Comparison of ENCODE assay signal across 26 cellular contexts in genomic region chr4:8349664-8350225, GRCh38.
DNase-seq lines count a peak whose midpoint lies in the region; ATAC-seq, FAIRE-seq and TF ChIP-seq lines count a peak whose summit lies in the region.
"Had no signal": no experiment of that assay in that cellular context is flagged by ENCODE, and none has a peak within 500 bp of the region (broad histone marks: within the 10 kb centered on the region; RNA-seq: fewer than 3 reads in every experiment).

No MANE protein-coding gene starts in this region.

- TF ChIP-seq RAD21 in K562 (CRISPR knock-in tag; conservative IDR thresholded peaks at IDR 0.05 in 1 of 2, IDR thresholded peaks at IDR 0.05 in 1 of 2): no peak

- no peaks in the 10 kb centered on the region for H3K79me2 ChIP-seq in K562 (ENCODE audit: control insufficient read depth, insufficient read depth, low read length)

- peaks cover 14% of the 10 kb centered on the region for H3K27me3 Mint-ChIP-seq in nephron (ENCODE audit: low read depth)
- H3K27me3 Mint-ChIP-seq in type B pancreatic cell: no peaks in the 10 kb centered on the region
- peaks cover 3% of the 10 kb centered on the region for H3K27me3 Mint-ChIP-seq in activated naive CD4-positive, alpha-beta T cell treated with anti-CD3 and anti-CD28 coated beads for 36 hours (ENCODE audit: low read depth)

- H3K27me3 ChIP-seq in K562 (ENCODE audit: control insufficient read depth in 2 of 2, insufficient read depth in 2 of 2, low read length in 2 of 2): peaks cover 0 to 70% of the 10 kb centered on the region in 2 experiments; a peak in 4 of 5 replicates
- no peaks in the 10 kb centered on the region for H3K27me3 ChIP-seq in thyroid gland

- no peak for ATAC-seq in K562
- ATAC-seq: CD8-positive, alpha-beta T cell; GM23338 had no signal

- no peak overlapping the region for H2AFZ ChIP-seq in K562 (ENCODE audit: low read depth, low read length)
- H2AFZ ChIP-seq: GM23338, PC-9 had no signal

- DNase-seq in activated effector memory CD4-positive, alpha-beta T cell treated with anti-CD3 and anti-CD28 coated beads, Interleukin-2, amount 50 U/mL, for 16 hours: peak; percentile 12
- no peak for DNase-seq in activated effector memory CD4-positive, alpha-beta T cell treated with Interleukin-2 at 50 U/mL for 16 hours
- DNase-seq in K562 (ENCODE audit: extremely low read depth in 1 of 4, low spot score in 3 of 4) (no peak), type B pancreatic cell (ENCODE audit: extremely low spot score, unreplicated experiment) (peak; percentile 54), thyroid gland (no peak), amniotic stem cell (lab: John Stamatoyannopoulos, UW) (no peak)
- no peak for DNase-seq in activated naive CD4-positive, alpha-beta T cell treated with anti-CD3 and anti-CD28 coated beads for 36 hours
- DNase-seq: 8988T; CD8-positive, alpha-beta T cell; DMS153; HCEC 1CT; KG1; NCI-H1092; NCI-H1436; NCI-H187 treated with DMSO at 0.1 percent for 48 hours; NCI-H226; NCI-H510A treated with DMSO at 0.1 percent for 48 hours; NCI-H748 treated with DMSO at 0.1 percent for 48 hours; PC-9; RPMI8226; SIG-M5; SK-N-SH had no signal

- H3K27ac Mint-ChIP-seq in nephron: peak overlapping the region in 2 of 3 experiments; percentile 57 to 97
- no peak overlapping the region for H3K27ac Mint-ChIP-seq in type B pancreatic cell
- H3K27ac Mint-ChIP-seq in activated naive CD4-positive, alpha-beta T cell treated with anti-CD3 and anti-CD28 coated beads for 36 hours: no peak overlapping the region
- H3K27ac Mint-ChIP-seq: CD8-positive, alpha-beta T cell; GM23338 had no signal

- 1% methylated on average over 7 of the region's 7 CpGs for WGBS in K562 (ENCODE audit: insufficient coverage, low coverage, missing lambda C conversion rate)
- WGBS in thyroid gland, 2 donors: 85 to 88% methylated on average over 7 of the region's 7 CpGs

- H3K9me1 ChIP-seq in K562 (ENCODE audit: control insufficient read depth, insufficient read depth, low read length): no peaks in the 10 kb centered on the region

- H3K4me2 ChIP-seq in K562 (ENCODE audit: insufficient read depth, low read length): no peak overlapping the region
- H3K4me2 ChIP-seq: GM23338, PC-9, SK-N-SH had no signal

- FAIRE-seq in K562 (lab: Jason Lieb, UNC): no peak
- FAIRE-seq: GM12891 had no signal

- H3K36me3 ChIP-seq in K562 (ENCODE audit: control insufficient read depth, insufficient read depth, low read length) (no peaks in the 10 kb centered on the region), thyroid gland (no peaks in the 10 kb centered on the region)
- H3K36me3 ChIP-seq: BLaER1 treated with 17β-estradiol and CSF1 and Interleukin-3, amounts not matched to agents 10 nM and 100 nM had no signal

- H3K4me1 Mint-ChIP-seq in nephron (peaks cover 28% of the 10 kb centered on the region), type B pancreatic cell (ENCODE audit: unreplicated experiment) (peaks cover 13% of the 10 kb centered on the region)
- H3K4me1 Mint-ChIP-seq in activated naive CD4-positive, alpha-beta T cell treated with anti-CD3 and anti-CD28 coated beads for 36 hours (ENCODE audit: low read depth): no peaks in the 10 kb centered on the region

- POLR2A ChIA-PET in K562 (lab: Yijun Ruan, JAX): interaction anchor here (1.2 kb wide), 1 partner anchor 9 kb away, joined by 3 read pairs; no protein-coding TSS in a partner anchor

- no peak for TF ChIP-seq CTCF in K562 (IDR thresholded peaks at IDR 0.05 in 2 of 3, conservative IDR thresholded peaks at IDR 0.05 in 1 of 3; ENCODE audit: insufficient read depth in 2 of 3, low read depth in 1 of 3, low read length in 3 of 3)
- no peak for TF ChIP-seq CTCF in nephron (IDR thresholded peaks at IDR 0.05; ENCODE audit: unreplicated experiment in 3 of 3)
- TF ChIP-seq CTCF in type B pancreatic cell (conservative IDR thresholded peaks at IDR 0.05): no peak
- no peak for TF ChIP-seq CTCF in thyroid gland (IDR thresholded peaks at IDR 0.05)

- H3K36me3 Mint-ChIP-seq in nephron (ENCODE audit: low read depth): no peaks in the 10 kb centered on the region
- H3K36me3 Mint-ChIP-seq in type B pancreatic cell: peaks cover 3% of the 10 kb centered on the region
- H3K36me3 Mint-ChIP-seq in activated naive CD4-positive, alpha-beta T cell treated with anti-CD3 and anti-CD28 coated beads for 36 hours (ENCODE audit: low read depth): no peaks in the 10 kb centered on the region
- H3K36me3 Mint-ChIP-seq: CD8-positive, alpha-beta T cell had no signal

- peaks cover 0 to 7% of the 10 kb centered on the region in 2 experiments; a peak in 1 of 5 replicates for H3K4me1 ChIP-seq in K562 (replicated peaks in 1 of 2; ENCODE audit: control insufficient read depth in 2 of 2, insufficient read depth in 2 of 2, low read length in 2 of 2)
- H3K4me1 ChIP-seq in thyroid gland: peaks cover 32 to 48% of the 10 kb centered on the region in 2 donors

- H3K9me3 Mint-ChIP-seq in nephron: no peaks in the 10 kb centered on the region
- H3K9me3 Mint-ChIP-seq in type B pancreatic cell: peaks cover 5% of the 10 kb centered on the region
- peaks cover 2% of the 10 kb centered on the region for H3K9me3 Mint-ChIP-seq in activated naive CD4-positive, alpha-beta T cell treated with anti-CD3 and anti-CD28 coated beads for 36 hours

- H3K27ac ChIP-seq in K562 (ENCODE audit: extremely low read depth, low read depth, low read length) (no peak overlapping the region), thyroid gland (peak overlapping the region in 1 of 3 donors; percentile 22)
- H3K27ac ChIP-seq: BLaER1 treated with 17β-estradiol and CSF1 and Interleukin-3, amounts not matched to agents 10 nM and 100 nM; PC-9 had no signal

- H3K9ac ChIP-seq in K562 (ENCODE audit: insufficient read depth in 1 of 2, low read depth in 2 of 2, low read length in 2 of 2): no peak overlapping the region
- H3K9ac ChIP-seq: BLaER1 treated with 17β-estradiol and CSF1 and Interleukin-3, amounts not matched to agents 10 nM and 100 nM; SK-N-SH had no signal

- no TSS peak for BruUV-seq in K562 (replicated peaks; lab: Mats Ljungman, UMichigan)

- no peak overlapping the region for H3K4me3 ChIP-seq in K562
- H3K4me3 ChIP-seq in thyroid gland (replicated peaks in 1 of 3): no peak overlapping the region
- H3K4me3 ChIP-seq: BLaER1 treated with 17β-estradiol and CSF1 and Interleukin-3, amounts not matched to agents 10 nM and 100 nM; GM23338; PC-9 had no signal

- H3K4me3 Mint-ChIP-seq in nephron (no peak overlapping the region), type B pancreatic cell (no peak overlapping the region)
- H3K4me3 Mint-ChIP-seq in activated naive CD4-positive, alpha-beta T cell treated with anti-CD3 and anti-CD28 coated beads for 36 hours: no peak overlapping the region
- H3K4me3 Mint-ChIP-seq: CD8-positive, alpha-beta T cell; GM23338 had no signal

- CTCF ChIA-PET in K562 (lab: Yijun Ruan, JAX; ENCODE audit: low intra/inter-chr PET ratio): no interaction called here
- CTCF ChIA-PET in activated naive CD4-positive, alpha-beta T cell treated with anti-CD3 and anti-CD28 coated beads for 36 hours (lab: Charles Lee): interaction anchor here (0.6 kb wide), 1 partner anchor 651 kb away, joined by 3 read pairs; no protein-coding TSS in a partner anchor

- no peaks in the 10 kb centered on the region for H4K20me1 ChIP-seq in K562 (replicated peaks; ENCODE audit: control insufficient read depth, insufficient read depth, low read length)

- H3K9me3 ChIP-seq in K562 (replicated peaks; ENCODE audit: control insufficient read depth, insufficient read depth, low read depth, low read length): no peaks in the 10 kb centered on the region
- H3K9me3 ChIP-seq in thyroid gland: no peaks in the 10 kb centered on the region
- H3K9me3 ChIP-seq: SK-N-SH had no signal

- no peak for TF ChIP-seq EP300 in K562 (IDR thresholded peaks at IDR 0.05; ENCODE audit: low read length)

- in situ Hi-C loops in K562 (cut with MboI): no loop called here

- intact Hi-C loops in K562 (cut with micrococcal nuclease) (no loop called here), thyroid gland (cut with DNase I) (no loop called here)
- intact Hi-C loops in activated naive CD4-positive, alpha-beta T cell treated with anti-CD3 and anti-CD28 coated beads for 36 hours (cut with micrococcal nuclease): no loop called here

- TF ChIP-seq POLR2A in K562 (conservative IDR thresholded peaks at IDR 0.05): no peak
- TF ChIP-seq POLR2A in thyroid gland (IDR thresholded peaks at IDR 0.05): no peak

TF ChIP-seq in K562, 482 proteins besides CTCF, POLR2A, EP300 and RAD21 (continues in another document):
- peak; percentile 93 for TF ChIP-seq PRDM10 (IDR thresholded peaks at IDR 0.05; ENCODE audit: partially characterized antibody)
- TF ChIP-seq CEBPB (tag; IDR thresholded peaks at IDR 0.05): no peak

Comparison
In these comparisons a context has a peak if more than half of its experiments do, and no peak if none do; other contexts are left out.
1. DNase-seq: peak in activated effector memory CD4-positive, alpha-beta T cell treated with anti-CD3 and anti-CD28 coated beads, Interleukin-2, amount 50 U/mL, for 16 hours (single experiment) and type B pancreatic cell (single experiment); none in activated effector memory CD4-positive, alpha-beta T cell treated with Interleukin-2 at 50 U/mL for 16 hours (single experiment), K562 (0 of 4), thyroid gland (0 of 2), amniotic stem cell (single experiment) and activated naive CD4-positive, alpha-beta T cell treated with anti-CD3 and anti-CD28 coated beads for 36 hours (single experiment).
2. H3K27ac Mint-ChIP-seq: peak in nephron (2 of 3); none in type B pancreatic cell (single experiment) and activated naive CD4-positive, alpha-beta T cell treated with anti-CD3 and anti-CD28 coated beads for 36 hours (single experiment).